ENCODE assay signal across 14 cellular contexts in the genomic region with DNA sequence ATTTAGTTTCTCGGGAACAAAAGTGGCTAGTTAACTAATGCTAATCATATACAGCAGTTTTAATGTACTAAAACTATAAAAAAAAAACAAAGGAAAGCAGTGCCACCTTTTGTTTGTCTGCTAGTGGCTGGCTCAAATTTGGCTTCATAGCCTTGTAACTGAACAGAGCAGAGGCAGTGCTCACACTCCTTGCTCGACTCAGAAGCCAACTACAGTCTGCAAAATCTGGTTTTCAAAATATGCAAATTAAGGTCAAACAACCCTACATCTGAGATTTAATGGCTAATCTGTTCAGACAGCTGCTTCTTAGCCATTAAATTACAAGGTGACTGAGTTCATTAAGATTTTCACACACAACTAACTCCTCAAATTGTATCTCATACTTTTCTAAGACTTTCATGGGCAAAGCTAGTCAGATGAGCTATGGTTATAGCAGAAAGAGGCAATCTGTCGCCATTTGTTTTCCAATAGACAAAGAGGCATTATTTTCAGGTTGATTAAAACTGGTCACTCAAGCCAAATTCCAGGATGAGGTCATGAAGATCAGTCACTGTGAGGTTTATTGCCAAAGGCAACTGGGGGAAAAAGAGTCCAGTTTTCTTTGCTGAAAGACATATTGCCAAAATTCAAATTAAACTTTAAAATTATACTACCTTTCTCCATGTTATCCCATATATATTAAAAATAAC. TPM values are rescaled to one million over a fixed set of nuclear protein-coding genes. Genes with fewer than 3 reads are reported as not detected.
DNase-seq lines count a peak whose midpoint lies in the region; ATAC-seq and TF ChIP-seq lines count a peak whose summit lies in the region.
"Had no signal": no experiment of that assay in that cellular context is flagged by ENCODE, and none has a peak within 500 bp of the region (broad histone marks: within the 10 kb centered on the region; RNA-seq: fewer than 3 reads in every experiment).

No MANE protein-coding gene starts in this region.

- H3K27me3 ChIP-seq in breast epithelium, result no peaks in the 10 kb centered on the region
- no peaks in the 10 kb centered on the region for H3K27me3 ChIP-seq in endodermal cell (ENCODE audit: control insufficient read depth, insufficient read depth, low read length, poor library complexity, severe bottlenecking)
- H3K27me3 ChIP-seq in HAP-1 (ENCODE audit: low read depth), result peaks cover 11% of the 10 kb centered on the region; the same call in 1 of the 2 replicates
- H3K27me3 ChIP-seq: adrenal gland, transverse colon had no signal

- no peak for TF ChIP-seq POLR2A in breast epithelium (IDR thresholded peaks at IDR 0.05)

- H3K27me3 Mint-ChIP-seq in MCF 10A (ENCODE audit: insufficient read depth, unreplicated experiment) (no peaks in the 10 kb centered on the region), endodermal cell (ENCODE audit: insufficient read depth) (peaks cover 2% of the 10 kb centered on the region), nephron progenitor cell (ENCODE audit: low read depth, poor library complexity) (peaks cover 16% of the 10 kb centered on the region)

- no peaks in the 10 kb centered on the region for H3K36me3 ChIP-seq in breast epithelium
- H3K36me3 ChIP-seq in endodermal cell (ENCODE audit: control insufficient read depth, insufficient read depth, low read length), result no peaks in the 10 kb centered on the region
- H3K36me3 ChIP-seq in HAP-1 (replicated peaks), result no peaks in the 10 kb centered on the region
- H3K36me3 ChIP-seq: adrenal gland, transverse colon had no signal

- no peak overlapping the region for H3K4me3 ChIP-seq in breast epithelium
- H3K4me3 ChIP-seq in endodermal cell (ENCODE audit: low read length), result no peak overlapping the region
- no peak overlapping the region for H3K4me3 ChIP-seq in HAP-1
- H3K4me3 ChIP-seq: A549, adrenal gland, transverse colon had no signal

- H3K36me3 Mint-ChIP-seq in MCF 10A (ENCODE audit: insufficient read depth, unreplicated experiment), result no peaks in the 10 kb centered on the region
- no peaks in the 10 kb centered on the region for H3K36me3 Mint-ChIP-seq in endodermal cell (ENCODE audit: low read depth)
- H3K36me3 Mint-ChIP-seq in nephron progenitor cell (ENCODE audit: low read depth), result no peaks in the 10 kb centered on the region

- POLR2A ChIA-PET in MCF 10A (lab: Yijun Ruan, JAX), result interaction anchor here (0.5 kb wide), 1 partner anchor 1751 kb away, joined by 3 read pairs; no protein-coding TSS in a partner anchor

- DNase-seq in breast epithelium (ENCODE audit: low spot score in 2 of 2), result no peak
- no peak for DNase-seq in MCF 10A (ENCODE audit: unreplicated experiment)
- DNase-seq in endodermal cell, result no peak
- DNase-seq in left kidney (ENCODE audit: low read depth, low spot score), result peak; percentile 58
- DNase-seq in HAP-1 (ENCODE audit: low spot score in 2 of 2), result no peak
- no peak for DNase-seq in GM13976 (ENCODE audit: low spot score)
- no peak for DNase-seq in nephron progenitor cell
- DNase-seq: adrenal gland, Caco-2, NCI-H1105 treated with DMSO at 0.1 percent for 48 hours, SHP77 treated with DMSO at 0.1 percent for 48 hours, transverse colon had no signal

- ATAC-seq in HG02571 (IDR thresholded peaks at IDR 0.05; ENCODE audit: unreplicated experiment), result no peak
- ATAC-seq: A549 had no signal

- no TSS peak for BruUV-seq in MCF 10A (replicated peaks; lab: Mats Ljungman, UMichigan)

- TF ChIP-seq CTCF in breast epithelium (IDR thresholded peaks at IDR 0.05), result no peak
- no peak for TF ChIP-seq CTCF in MCF 10A (IDR thresholded peaks at IDR 0.05; ENCODE audit: unreplicated experiment)
- no peak for TF ChIP-seq CTCF in endodermal cell (conservative IDR thresholded peaks at IDR 0.05)
- TF ChIP-seq CTCF in GM13976 (IDR thresholded peaks at IDR 0.05; ENCODE audit: borderline replicate concordance, control extremely low read depth, extremely low read depth, insufficient read depth, missing control alignments), result no peak
- no peak for TF ChIP-seq CTCF in nephron progenitor cell (IDR thresholded peaks at IDR 0.05)

- intact Hi-C loops in breast epithelium (cut with DNase I; ENCODE audit: low total_unique reads), result no loop called here
- intact Hi-C loops in MCF 10A (cut with micrococcal nuclease), result no loop called here

- H3K9me3 ChIP-seq in breast epithelium (no peaks in the 10 kb centered on the region), endodermal cell (ENCODE audit: control insufficient read depth, low read length) (no peaks in the 10 kb centered on the region), HAP-1 (no peaks in the 10 kb centered on the region)
- H3K9me3 ChIP-seq: A549, adrenal gland, Caco-2, transverse colon had no signal

- WGBS in endodermal cell (ENCODE audit: insufficient coverage in 1 of 2, insufficient read length in 1 of 2), 2 experiments, result 79 to 92% methylated on average over 2 to 3 of the region's 3 CpGs

- H3K27ac ChIP-seq in breast epithelium (peak overlapping the region; percentile 50 to 58), endodermal cell (ENCODE audit: low read depth, low read length) (peak overlapping the region; percentile 84)
- H3K27ac ChIP-seq: A549, adrenal gland, transverse colon had no signal

- CTCF ChIA-PET in MCF 10A (lab: Yijun Ruan, JAX), result interaction anchor here (1.2 to 1.3 kb wide), 2 partner anchors 16 to 56 kb away, joined by 3 read pairs; no protein-coding TSS in a partner anchor

- H3K4me3 Mint-ChIP-seq in MCF 10A (ENCODE audit: unreplicated experiment) (no peak overlapping the region), endodermal cell (no peak overlapping the region), nephron progenitor cell (no peak overlapping the region)

- H3K9ac ChIP-seq in endodermal cell (ENCODE audit: extremely low read depth, low read length, poor library complexity, severe bottlenecking), result no peak overlapping the region

- no peaks in the 10 kb centered on the region for H3K4me1 ChIP-seq in breast epithelium
- no peaks in the 10 kb centered on the region for H3K4me1 ChIP-seq in endodermal cell (ENCODE audit: control insufficient read depth, insufficient read depth, low read length)
- no peaks in the 10 kb centered on the region for H3K4me1 ChIP-seq in HAP-1
- H3K4me1 ChIP-seq: adrenal gland, Caco-2, transverse colon had no signal

- no peaks in the 10 kb centered on the region for H3K9me3 Mint-ChIP-seq in MCF 10A (ENCODE audit: unreplicated experiment)
- no peaks in the 10 kb centered on the region for H3K9me3 Mint-ChIP-seq in endodermal cell
- H3K9me3 Mint-ChIP-seq in nephron progenitor cell, result no peaks in the 10 kb centered on the region

- in situ Hi-C loops in HAP-1 (cut with MboI; ENCODE audit: low sequenced_read_pairs) (no loop called here), GM13976 (cut with MboI; ENCODE audit: low sequenced_read_pairs, unreplicated experiment) (no loop called here)

- H3K4me1 Mint-ChIP-seq in MCF 10A (ENCODE audit: insufficient read depth, unreplicated experiment) (peaks cover 11% of the 10 kb centered on the region), endodermal cell (no peaks in the 10 kb centered on the region), nephron progenitor cell (no peaks in the 10 kb centered on the region)

- no peak overlapping the region for H3K27ac Mint-ChIP-seq in MCF 10A (ENCODE audit: low read depth, unreplicated experiment)
- H3K27ac Mint-ChIP-seq in endodermal cell, result no peak overlapping the region
- no peak overlapping the region for H3K27ac Mint-ChIP-seq in nephron progenitor cell

RNA-seq across cellular contexts. Expression of a gene that starts 56.8 kb away (rescaled TPM):
- total RNA-seq in breast epithelium, result 10 to 100 TPM; 22.0 to 25.9 (median 22.6) TPM
- 12.4 and 12.7 TPM in 2 replicates for total RNA-seq in MCF 10A (2022)
- 1 to 10 TPM; 7.7 to 9.9 TPM for total RNA-seq in endodermal cell
- 10.8 TPM for polyA plus RNA-seq in endodermal cell (2013, experiment 1 of 2)
- polyA plus RNA-seq in endodermal cell (2013, experiment 2 of 2), result 10.9 TPM
